In genomic region chr13:113900646-113901045, GRCh38 we compare ENCODE assay signal across 1 cellular context.
TF ChIP-seq lines count a peak whose summit lies in the region.

No MANE protein-coding gene starts in this region.

TF ChIP-seq in IMR-90, 13 proteins besides CTCF, POLR2A, EP300 and RAD21:
- TF ChIP-seq NFE2L2 (IDR thresholded peaks at IDR 0.05; ENCODE audit: low read depth, low read length), result no peak
- TF ChIP-seq CHD1 (IDR thresholded peaks at IDR 0.05; ENCODE audit: low read depth, low read length), result no peak
- no peak for TF ChIP-seq MAFK (IDR thresholded peaks at IDR 0.05; ENCODE audit: low read depth, low read length)
- TF ChIP-seq MXI1 (IDR thresholded peaks at IDR 0.05; ENCODE audit: borderline replicate concordance, low read depth, low read length), result no peak
- no peak for TF ChIP-seq FOS (IDR thresholded peaks at IDR 0.05; ENCODE audit: low read depth, low read length)
- TF ChIP-seq BHLHE40 (IDR thresholded peaks at IDR 0.05; ENCODE audit: low read depth, low read length), result no peak
TF ChIP-seq in IMR-90: peak in this region for 0.
